In the genomic region with DNA sequence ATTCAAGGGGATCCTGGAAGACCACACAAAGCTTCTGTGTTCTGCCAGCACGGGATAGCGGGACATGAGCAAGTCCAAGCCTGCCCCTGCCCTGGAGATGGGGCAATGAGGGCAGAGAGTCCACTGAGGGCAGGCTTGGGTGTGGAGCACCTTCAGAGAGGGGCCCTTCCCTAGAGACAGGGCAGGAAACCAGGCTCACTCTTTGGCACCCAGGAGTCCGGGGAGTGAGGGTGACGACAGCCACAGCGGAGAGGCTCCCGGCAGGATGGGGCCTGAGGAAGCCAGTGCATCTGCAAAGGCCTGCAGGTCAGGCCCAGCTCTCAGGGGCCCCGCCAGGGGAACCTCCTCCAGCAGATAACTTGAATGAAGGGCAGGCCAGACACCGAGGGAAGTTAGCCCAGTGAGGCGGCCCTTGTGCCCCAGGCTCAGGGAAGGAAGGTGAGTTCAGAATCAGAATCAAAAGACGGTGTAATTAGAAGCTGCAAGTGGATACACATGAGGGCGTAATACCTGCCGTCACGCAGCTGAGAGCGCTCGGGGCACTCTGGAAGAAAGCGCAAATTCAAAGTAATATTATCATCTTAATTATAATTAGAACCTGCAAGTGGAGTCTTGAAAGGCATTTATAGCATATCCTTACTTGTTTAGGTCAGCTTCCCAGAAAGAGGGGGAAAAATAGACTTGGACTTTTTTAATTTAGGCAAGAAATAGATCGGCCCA, we compare ENCODE assay signal across 13 cellular contexts.
DNase-seq lines count a peak whose midpoint lies in the region; ATAC-seq and TF ChIP-seq lines count a peak whose summit lies in the region.
"Had no signal": no experiment of that assay in that cellular context is flagged by ENCODE, and none has a peak within 500 bp of the region (broad histone marks: within the 10 kb centered on the region; RNA-seq: fewer than 3 reads in every experiment).

No MANE protein-coding gene starts in this region.

- peaks cover 3% of the 10 kb centered on the region for H3K4me1 ChIP-seq in IMR-90 (ENCODE audit: control insufficient read depth, insufficient read depth, low read length)
- H3K4me1 ChIP-seq in mammary epithelial cell (ENCODE audit: insufficient read depth, low read length), result peaks cover 26% of the 10 kb centered on the region
- H3K4me1 ChIP-seq in mesenchymal stem cell (ENCODE audit: control insufficient read depth, insufficient read depth, low read depth, low read length), result peaks cover 2% of the 10 kb centered on the region
- peaks cover 8 to 33% (median 21%) of the 10 kb centered on the region in 5 donors for H3K4me1 ChIP-seq in subcutaneous abdominal adipose tissue (ENCODE audit: control insufficient read depth in 5 of 5, insufficient read depth in 5 of 5, low read length in 5 of 5)
- H3K4me1 ChIP-seq: adrenal gland had no signal

- TF ChIP-seq CTCF in IMR-90 (conservative IDR thresholded peaks at IDR 0.05; ENCODE audit: low read depth, low read length) (no peak), mammary epithelial cell (conservative IDR thresholded peaks at IDR 0.05 in 1 of 2, IDR thresholded peaks at IDR 0.05 in 1 of 2; ENCODE audit: extremely low read depth in 1 of 2, insufficient read depth in 1 of 2, low read depth in 1 of 2, low read length in 2 of 2) (peak in 1 of 2 donors; percentile 22)

- H3K9me3 ChIP-seq in IMR-90 (ENCODE audit: control insufficient read depth, insufficient read depth, low read length), result no peaks in the 10 kb centered on the region
- H3K9me3 ChIP-seq in mammary epithelial cell (replicated peaks; ENCODE audit: insufficient read depth, low read length), result no peaks in the 10 kb centered on the region
- H3K9me3 ChIP-seq in mesenchymal stem cell (ENCODE audit: control insufficient read depth, low read length), result no peaks in the 10 kb centered on the region
- no peaks in the 10 kb centered on the region for H3K9me3 ChIP-seq in subcutaneous abdominal adipose tissue (ENCODE audit: control insufficient read depth in 5 of 5, low read length in 5 of 5)
- H3K9me3 ChIP-seq: adrenal gland had no signal

- H3K79me1 ChIP-seq in IMR-90 (ENCODE audit: low read depth in 1 of 2, low read length in 2 of 2), result no peaks in the 10 kb centered on the region
- no peaks in the 10 kb centered on the region for H3K79me1 ChIP-seq in mesenchymal stem cell (replicated peaks; ENCODE audit: low read length, poor library complexity, severe bottlenecking)

- H3K4me2 ChIP-seq in IMR-90 (ENCODE audit: low read depth, low read length) (no peak overlapping the region), mammary epithelial cell (ENCODE audit: insufficient read depth, low read depth, low read length) (peak overlapping the region; percentile 65), mesenchymal stem cell (ENCODE audit: low read length, poor library complexity, severe bottlenecking) (no peak overlapping the region)

- POLR2A ChIA-PET in IMR-90 (lab: Charles Lee; ENCODE audit: unreplicated experiment), result no interaction called here

- dilution Hi-C loops in IMR-90 (cut with HindIII; ENCODE audit: low sequenced_read_pairs, unreplicated experiment), result loop anchor here (25.0 kb wide), 1 partner anchor 249 kb away; no protein-coding TSS in a partner anchor
- dilution Hi-C loops in mammary epithelial cell (cut with HindIII; ENCODE audit: low sequenced_read_pairs), result no loop called here

- H2BK15ac ChIP-seq in IMR-90 (ENCODE audit: low read depth, low read length), result no peak overlapping the region
- H2BK15ac ChIP-seq in mesenchymal stem cell (ENCODE audit: low read depth, poor library complexity, severe bottlenecking), result no peak overlapping the region

- H4K5ac ChIP-seq in IMR-90 (ENCODE audit: low read depth, low read length), result no peak overlapping the region

- H3K18ac ChIP-seq in IMR-90 (ENCODE audit: low read depth, low read length) (no peak overlapping the region), mesenchymal stem cell (ENCODE audit: low read depth in 1 of 2, low read length in 2 of 2) (no peak overlapping the region)

- H2AK5ac ChIP-seq in IMR-90 (ENCODE audit: low read depth, low read length), result no peak overlapping the region
- no peak overlapping the region for H2AK5ac ChIP-seq in mesenchymal stem cell (ENCODE audit: low read length, severe bottlenecking)

- no peak overlapping the region for H2BK12ac ChIP-seq in mesenchymal stem cell (ENCODE audit: low read length in 2 of 2)

- H2BK120ac ChIP-seq in IMR-90 (ENCODE audit: low read depth, low read length) (no peak overlapping the region), mesenchymal stem cell (ENCODE audit: low read depth, low read length) (no peak overlapping the region)

- H3K4ac ChIP-seq in IMR-90 (ENCODE audit: low read depth, low read length) (no peak overlapping the region), mesenchymal stem cell (ENCODE audit: low read depth in 1 of 2, low read length in 2 of 2) (no peak overlapping the region)

- H3K27me3 ChIP-seq in IMR-90 (ENCODE audit: control insufficient read depth, insufficient read depth, low read length) (peaks cover 24% of the 10 kb centered on the region), mammary epithelial cell (ENCODE audit: insufficient read depth, low read length) (no peaks in the 10 kb centered on the region), mesenchymal stem cell (ENCODE audit: control insufficient read depth in 1 of 2, insufficient read depth in 1 of 2, low read length in 2 of 2) (peaks cover 7 to 10% of the 10 kb centered on the region in 2 experiments), subcutaneous abdominal adipose tissue (ENCODE audit: control insufficient read depth in 5 of 5, insufficient read depth in 4 of 5, low read length in 5 of 5) (no peaks in the 10 kb centered on the region)
- H3K27me3 ChIP-seq: adrenal gland had no signal

- H3K56ac ChIP-seq in IMR-90 (ENCODE audit: extremely low read depth, insufficient read depth, low read length), result no peak overlapping the region

- H3K79me2 ChIP-seq in mammary epithelial cell (ENCODE audit: insufficient read depth, low read length), result no peaks in the 10 kb centered on the region

- CTCF ChIA-PET in IMR-90 (lab: Yijun Ruan, JAX) (interaction anchor here (0.5 to 2.1 kb wide), 10 partner anchors 11 to 380 kb away, joined by 3 to 20 read pairs (median 4); no protein-coding TSS in a partner anchor), mammary epithelial cell (lab: Charles Lee; ENCODE audit: low non-redundant PET) (interaction anchor here (0.6 to 1.7 kb wide), 6 partner anchors 16 to 334 kb away, joined by 3 to 30 read pairs (median 3); no protein-coding TSS in a partner anchor)

- in situ Hi-C loops in IMR-90 (cut with MboI; ENCODE audit: low sequenced_read_pairs) (no loop called here), mammary epithelial cell (cut with MboI; ENCODE audit: low sequenced_read_pairs in 2 of 2) (loop anchor here in 1 of 2 donors (10.0 kb wide), 1 partner anchor 267 kb away; no protein-coding TSS in a partner anchor)

- peak overlapping the region; percentile 24 for H2AFZ ChIP-seq in IMR-90 (replicated peaks; ENCODE audit: low read length, poor library complexity)
- H2AFZ ChIP-seq in mammary epithelial cell (ENCODE audit: low read depth, low read length), result peak overlapping the region; percentile 88
- no peak overlapping the region for H2AFZ ChIP-seq in mesenchymal stem cell (ENCODE audit: low read depth, low read length)

- no peaks in the 10 kb centered on the region for H3K9me1 ChIP-seq in IMR-90 (ENCODE audit: insufficient read depth, low read length)

- H3K27ac ChIP-seq in IMR-90 (ENCODE audit: insufficient read depth, low read length) (no peak overlapping the region), mammary epithelial cell (ENCODE audit: insufficient read depth, low read depth, low read length) (peak overlapping the region; percentile 99), mesenchymal stem cell (ENCODE audit: low read length, poor library complexity, severe bottlenecking) (no peak overlapping the region), subcutaneous abdominal adipose tissue (ENCODE audit: low read depth, low read length) (peak overlapping the region; percentile 88)
- H3K27ac ChIP-seq: adrenal gland had no signal

- DNase-seq in IMR-90 (no peak), mammary epithelial cell (peak; percentile 78), mesenchymal stem cell (no peak), kidney tubule cell (ENCODE audit: low spot score) (no peak), NCI-H2196 (lab: John Stamatoyannopoulos, UW; ENCODE audit: unreplicated experiment) (no peak), EL (no peak), LoVo (ENCODE audit: low spot score) (no peak)
- DNase-seq: activated CD4-positive, alpha-beta T cell treated with anti-CD3 and anti-CD28 coated beads, Interleukin-2, amount 10 ng/mL, durations not matched to agents 24 days and 14 days; activated T-cell treated with anti-CD3 and anti-CD28 coated beads, Interleukin-2, amount 50 U/mL, for 48 hours; natural killer cell; NCI-H2081 treated with DMSO at 0.1 percent for 48 hours had no signal

- H3K9ac ChIP-seq in IMR-90 (ENCODE audit: low read depth, low read length), result no peak overlapping the region
- H3K9ac ChIP-seq in mammary epithelial cell (ENCODE audit: insufficient read depth, low read length), result peak overlapping the region; percentile 86
- peak overlapping the region; percentile 84 for H3K9ac ChIP-seq in mesenchymal stem cell (ENCODE audit: low read length)
- H3K9ac ChIP-seq in subcutaneous abdominal adipose tissue (ENCODE audit: low read length in 5 of 5), result peak overlapping the region in 1 of 5 donors; percentile 64

- 75% methylated on average over 5 of the region's 17 CpGs; no CpG with 5 or more reads in 1 of the 2 experiments for WGBS in IMR-90 (ENCODE audit: extremely low coverage in 2 of 2, insufficient read length in 1 of 2), 2 experiments
- 6% methylated on average over 13 of the region's 17 CpGs for WGBS in mammary epithelial cell (ENCODE audit: low coverage, missing lambda C conversion rate)
- 85% methylated on average over 11 of the region's 17 CpGs for WGBS in mesenchymal stem cell

- TF ChIP-seq POLR2A in IMR-90 (IDR thresholded peaks at IDR 0.05; ENCODE audit: low read depth, low read length), result no peak

- intact Hi-C loops in IMR-90 (cut with micrococcal nuclease), result loop anchor here (5.0 kb wide), 2 partner anchors 169 to 264 kb away; a partner anchor contains a TSS
- intact Hi-C loops in mammary epithelial cell (cut with micrococcal nuclease), result loop anchor here (5.0 kb wide), 2 partner anchors 79 to 99 kb away; no protein-coding TSS in a partner anchor

- TF ChIP-seq RAD21 in IMR-90 (IDR thresholded peaks at IDR 0.05; ENCODE audit: low read length), result no peak

- ATAC-seq in IMR-90 (ENCODE audit: low read depth), result no peak
- ATAC-seq: natural killer cell had no signal

- no TSS peak for BruUV-seq in IMR-90 (replicated peaks; lab: Mats Ljungman, UMichigan)
- no TSS peak for BruUV-seq in mammary epithelial cell (replicated peaks; lab: Mats Ljungman, UMichigan)

- no peak overlapping the region for H4K8ac ChIP-seq in IMR-90 (ENCODE audit: low read depth in 2 of 2, low read length in 2 of 2)
- H4K8ac ChIP-seq in mesenchymal stem cell (ENCODE audit: low read length), result no peak overlapping the region

- H2BK5ac ChIP-seq in IMR-90 (ENCODE audit: low read depth, low read length, poor library complexity, severe bottlenecking), result no peak overlapping the region
- no peak overlapping the region for H2BK5ac ChIP-seq in mesenchymal stem cell (ENCODE audit: low read depth, low read length, poor library complexity, severe bottlenecking)

- no peak overlapping the region for H4K91ac ChIP-seq in IMR-90 (ENCODE audit: insufficient read depth, low read depth, low read length)
- H4K91ac ChIP-seq in mesenchymal stem cell (ENCODE audit: low read length), result no peak overlapping the region

- H3K4me3 ChIP-seq in IMR-90 (ENCODE audit: insufficient read depth, low read depth, low read length) (no peak overlapping the region), mammary epithelial cell (replicated peaks in 1 of 3; ENCODE audit: insufficient read depth in 1 of 3, low read depth in 2 of 3, low read length in 3 of 3) (no peak overlapping the region), mesenchymal stem cell (ENCODE audit: insufficient read depth in 1 of 2, low read depth in 1 of 2, low read length in 2 of 2) (peak overlapping the region in 1 of 2 experiments; percentile 58), subcutaneous abdominal adipose tissue (ENCODE audit: low read depth in 1 of 5, low read length in 5 of 5) (peak overlapping the region in 1 of 5 donors; percentile 37)
- H3K4me3 ChIP-seq: adrenal gland had no signal

- H2AK9ac ChIP-seq in IMR-90 (replicated peaks; ENCODE audit: low read depth, low read length, poor library complexity), result no peak overlapping the region

- H3K14ac ChIP-seq in IMR-90 (replicated peaks; ENCODE audit: low read depth, low read length), result no peak overlapping the region
- peak overlapping the region in 1 of 2 experiments; percentile 46 for H3K14ac ChIP-seq in mesenchymal stem cell (ENCODE audit: low read length in 2 of 2)

- H2BK20ac ChIP-seq in IMR-90 (ENCODE audit: low read depth, low read length), result no peak overlapping the region

- H3K36me3 ChIP-seq in IMR-90 (ENCODE audit: control insufficient read depth, insufficient read depth, low read length) (no peaks in the 10 kb centered on the region), mammary epithelial cell (ENCODE audit: insufficient read depth, low read length) (no peaks in the 10 kb centered on the region), mesenchymal stem cell (ENCODE audit: control insufficient read depth in 1 of 2, insufficient read depth in 2 of 2, low read depth in 1 of 2, low read length in 2 of 2) (no peaks in the 10 kb centered on the region), subcutaneous abdominal adipose tissue (ENCODE audit: control insufficient read depth in 5 of 5, insufficient read depth in 5 of 5, low read length in 5 of 5) (no peaks in the 10 kb centered on the region)
- H3K36me3 ChIP-seq: adrenal gland had no signal

- H3K23ac ChIP-seq in IMR-90 (ENCODE audit: low read depth, low read length) (no peak overlapping the region), mesenchymal stem cell (ENCODE audit: low read length in 2 of 2) (no peak overlapping the region)

- H4K20me1 ChIP-seq in IMR-90 (ENCODE audit: insufficient read depth, low read length) (no peaks in the 10 kb centered on the region), mammary epithelial cell (ENCODE audit: insufficient read depth, low read length) (no peaks in the 10 kb centered on the region)

Comparison
In these comparisons a context has a peak if more than half of its experiments do, and no peak if none do; other contexts are left out.
1. H3K27ac ChIP-seq: peak in mammary epithelial cell (single experiment) and subcutaneous abdominal adipose tissue (single experiment); none in IMR-90 (single experiment) and mesenchymal stem cell (single experiment).